26 cellular contexts compared by ENCODE assay signal in the genomic region with DNA sequence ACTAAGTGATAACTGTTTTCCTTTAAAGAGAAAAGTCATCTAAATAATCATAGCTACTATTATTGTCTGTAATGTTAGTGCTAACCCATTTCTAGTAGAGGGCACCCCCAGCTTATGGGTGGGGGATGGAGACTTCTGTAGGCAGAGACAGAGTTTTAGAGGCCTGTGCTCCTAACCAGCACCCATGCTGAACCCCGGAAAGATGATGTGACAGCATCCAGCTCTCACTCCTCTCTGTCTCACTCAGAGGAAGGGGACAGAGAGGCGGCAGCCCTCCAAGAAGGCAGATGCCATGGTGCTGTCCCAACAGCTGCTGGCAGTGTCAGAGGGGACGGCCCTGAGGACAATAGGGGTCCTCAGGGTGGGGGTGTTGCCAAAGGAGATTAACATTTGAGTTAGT.
DNase-seq lines count a peak whose midpoint lies in the region; FAIRE-seq and TF ChIP-seq lines count a peak whose summit lies in the region.
"Had no signal": no experiment of that assay in that cellular context is flagged by ENCODE, and none has a peak within 500 bp of the region (broad histone marks: within the 10 kb centered on the region; RNA-seq: fewer than 3 reads in every experiment).

No MANE protein-coding gene starts in this region.

- FAIRE-seq in GM19239 (lab: Jason Lieb, UNC): no peak
- FAIRE-seq: G401.6 had no signal

- H3K9me3 Mint-ChIP-seq in glutamatergic neuron (ENCODE audit: unreplicated experiment): peaks cover under 1% of the 10 kb centered on the region
- H3K9me3 Mint-ChIP-seq: activated T-cell treated with anti-CD3 and anti-CD28 coated beads, Interleukin-2, amount 50 U/mL, for 4 hours; GM23338; stimulated activated effector memory CD8-positive, alpha-beta T cell treated with anti-CD3 and anti-CD28 coated beads, Interleukin-12 subunit alpha, Interleukin-12 subunit beta, amount 100 ng/mL, for 72 hours had no signal

- no peaks in the 10 kb centered on the region for H3K9me3 ChIP-seq in GM23248 (ENCODE audit: low read depth)
- H3K9me3 ChIP-seq in smooth muscle cell (replicated peaks; ENCODE audit: low read depth): no peaks in the 10 kb centered on the region
- H3K9me3 ChIP-seq: breast epithelium, heart left ventricle, MG63, ovary, right atrium auricular region, spleen had no signal

- peaks cover under 1% of the 10 kb centered on the region for H3K36me3 Mint-ChIP-seq in glutamatergic neuron (ENCODE audit: unreplicated experiment)
- H3K36me3 Mint-ChIP-seq: stimulated activated effector memory CD8-positive, alpha-beta T cell treated with anti-CD3 and anti-CD28 coated beads, Interleukin-12 subunit alpha, Interleukin-12 subunit beta, amount 100 ng/mL, for 72 hours had no signal

- H3K27me3 Mint-ChIP-seq in glutamatergic neuron (ENCODE audit: unreplicated experiment): peaks cover 11% of the 10 kb centered on the region
- H3K27me3 Mint-ChIP-seq: CD4-positive, CD25-positive, alpha-beta regulatory T cell had no signal

- TF ChIP-seq CTCF in glutamatergic neuron (IDR thresholded peaks at IDR 0.05; ENCODE audit: partially characterized antibody, unreplicated experiment): no peak
- TF ChIP-seq CTCF in smooth muscle cell (IDR thresholded peaks at IDR 0.05; ENCODE audit: borderline replicate concordance, insufficient read depth, poor library complexity, severe bottlenecking): no peak

- H3K4me3 ChIP-seq in GM23248 (no peak overlapping the region), smooth muscle cell (no peak overlapping the region)
- H3K4me3 ChIP-seq: GM23338, MG63, ovary, right atrium auricular region had no signal

- H3K4me1 ChIP-seq in GM23248 (ENCODE audit: insufficient read depth): peaks cover 10% of the 10 kb centered on the region; the same call in 1 of the 2 replicates
- H3K4me1 ChIP-seq in smooth muscle cell (ENCODE audit: low read depth): peaks cover 10% of the 10 kb centered on the region
- H3K4me1 ChIP-seq: breast epithelium had no signal

- H4K20me1 ChIP-seq in GM23248 (ENCODE audit: insufficient read depth): no peaks in the 10 kb centered on the region
- H4K20me1 ChIP-seq in smooth muscle cell (ENCODE audit: low read depth): no peaks in the 10 kb centered on the region

- peak overlapping the region; percentile 30 for H3K27ac Mint-ChIP-seq in glutamatergic neuron (ENCODE audit: unreplicated experiment)
- H3K27ac Mint-ChIP-seq: GM23338; stimulated activated effector memory CD8-positive, alpha-beta T cell treated with anti-CD3 and anti-CD28 coated beads, Interleukin-12 subunit alpha, Interleukin-12 subunit beta, amount 100 ng/mL, for 72 hours had no signal

- H3K27me3 ChIP-seq in GM23248 (replicated peaks; ENCODE audit: insufficient read depth) (peaks cover 7% of the 10 kb centered on the region; the same call in 1 of the 2 replicates), smooth muscle cell (ENCODE audit: low read depth) (no peaks in the 10 kb centered on the region)
- H3K27me3 ChIP-seq: breast epithelium, heart left ventricle, MG63, ovary, right atrium auricular region had no signal

- H3K4me2 ChIP-seq in GM23248 (ENCODE audit: unreplicated experiment) (peak overlapping the region; percentile 59), smooth muscle cell (peak overlapping the region; percentile 69)
- H3K4me2 ChIP-seq: GM23338 had no signal

- H2AFZ ChIP-seq in GM23248: no peak overlapping the region
- no peak overlapping the region for H2AFZ ChIP-seq in smooth muscle cell (ENCODE audit: low read depth)
- H2AFZ ChIP-seq: GM23338 had no signal

- H3F3A ChIP-seq in GM23248 (ENCODE audit: insufficient read depth): no peaks in the 10 kb centered on the region
- no peaks in the 10 kb centered on the region for H3F3A ChIP-seq in smooth muscle cell (ENCODE audit: low read depth)

- no peaks in the 10 kb centered on the region for H3K36me3 ChIP-seq in GM23248 (ENCODE audit: low read depth)
- H3K36me3 ChIP-seq in smooth muscle cell (ENCODE audit: low read depth): no peaks in the 10 kb centered on the region
- H3K36me3 ChIP-seq: breast epithelium, MG63, ovary, right atrium auricular region had no signal

- peaks cover 34% of the 10 kb centered on the region for H3K4me1 Mint-ChIP-seq in glutamatergic neuron (ENCODE audit: low read depth, unreplicated experiment)

- in situ Hi-C loops in GM23248 (cut with MboI): no loop called here

- H3K9me2 ChIP-seq in GM23248 (ENCODE audit: insufficient read depth): no peaks in the 10 kb centered on the region

- H3K79me2 ChIP-seq in GM23248 (ENCODE audit: insufficient read depth) (no peaks in the 10 kb centered on the region), smooth muscle cell (ENCODE audit: low read depth) (no peaks in the 10 kb centered on the region)

- 44 to 51% methylated on average over 3 of the region's 3 CpGs for whole genome bisulfite sequencing in GM23248 (ENCODE audit: low coverage in 1 of 2, low lambda C conversion rate in 2 of 2, missing lambda C conversion rate in 2 of 2), 2 experiments
- WGBS in smooth muscle cell (ENCODE audit: low lambda C conversion rate): 67% methylated on average over 3 of the region's 3 CpGs

- H3K27ac ChIP-seq in GM23248 (no peak overlapping the region), angular gyrus (ENCODE audit: low read depth, low read length) (peak overlapping the region; percentile 22), smooth muscle cell (ENCODE audit: low read depth) (no peak overlapping the region)
- H3K27ac ChIP-seq: breast epithelium, ovary, right atrium auricular region had no signal

- H3K9ac ChIP-seq in GM23248: no peak overlapping the region
- no peak overlapping the region for H3K9ac ChIP-seq in smooth muscle cell (ENCODE audit: low read depth)

- H3K4me3 Mint-ChIP-seq in glutamatergic neuron (ENCODE audit: unreplicated experiment): no peak overlapping the region
- H3K4me3 Mint-ChIP-seq: activated T-cell treated with anti-CD3 and anti-CD28 coated beads, Interleukin-2, amount 50 U/mL, for 4 hours; GM23338; stimulated activated effector memory CD8-positive, alpha-beta T cell treated with anti-CD3 and anti-CD28 coated beads, Interleukin-12 subunit alpha, Interleukin-12 subunit beta, amount 100 ng/mL, for 72 hours had no signal

- DNase-seq in GM23248 (no peak), glutamatergic neuron (no peak), smooth muscle cell (lab: John Stamatoyannopoulos, UW; ENCODE audit: unreplicated experiment) (no peak), GM19239 (ENCODE audit: insufficient read length, low spot score) (no peak), HPDE6-E6E7 (ENCODE audit: extremely low spot score) (no peak), GM19238 (ENCODE audit: insufficient read length, low spot score) (no peak), LoVo (ENCODE audit: low spot score) (no peak)
- DNase-seq: activated CD8-positive, alpha-beta memory T cell treated with anti-CD3 and anti-CD28 coated beads for 24 hours; activated naive CD4-positive, alpha-beta T cell; activated T-cell treated with anti-CD3 and anti-CD28 coated beads, Interleukin-2, amount 50 U/mL, for 4 hours; CD4-positive, CD25-positive, alpha-beta regulatory T cell; DMS53; left cardiac atrium; mammary epithelial cell; MG63; NCI-H345; ovary; spleen; stimulated activated CD4-positive, alpha-beta T cell treated with anti-CD3 and anti-CD28 coated beads, Interleukin-2, amount 100 ng/mL, for 48 hours had no signal
